In genomic region chr6:81669445-81669844, GRCh38 we compare ENCODE assay signal across 25 cellular contexts.
"Had no signal": no experiment of that assay in that cellular context is flagged by ENCODE, and none has a peak within 500 bp of the region (broad histone marks: within the 10 kb centered on the region; RNA-seq: fewer than 3 reads in every experiment).

No MANE protein-coding gene starts in this region.

- DNase-seq: naive B cell; naive thymus-derived CD8-positive, alpha-beta T cell; nephron progenitor cell; occipital lobe; pancreas; retina; right lobe of liver; sigmoid colon; small intestine; stimulated activated CD4-positive, alpha-beta T cell treated with anti-CD3 and anti-CD28 coated beads, Interleukin-15, amount 100 ng/mL, for 24 hours; stimulated activated CD4-positive, alpha-beta T cell treated with anti-CD3 and anti-CD28 coated beads, Interleukin-2, amount 100 ng/mL, for 24 hours; stimulated activated CD4-positive, alpha-beta T cell treated with anti-CD3 and anti-CD28 coated beads, Interleukin-2, amount 100 ng/mL, for 48 hours; stimulated activated CD4-positive, alpha-beta T cell treated with anti-CD3 and anti-CD28 coated beads, Interleukin-4, amount 100 ng/mL, for 24 hours; stimulated activated naive B cell treated with anti-CD40 and anti-IgM and Interleukin-4, amounts not matched to agents 10 μg/mL and 1 μg/mL and 100 μg/mL, for 72 hours; stimulated activated naive CD4-positive, alpha-beta T cell treated with Interleukin-2 at 50 U/mL for 16 hours; stomach; thyroid gland; upper lobe of left lung had no signal

- H3K4me3 ChIP-seq: pancreas, prostate gland, right atrium auricular region, right lobe of liver, sigmoid colon, stomach, thoracic aorta, thyroid gland, tibial nerve, upper lobe of left lung, vagina had no signal

- H3K9me3 ChIP-seq: pancreas, prostate gland, right atrium auricular region, right lobe of liver, sigmoid colon, stomach, thoracic aorta, thyroid gland, tibial nerve, upper lobe of left lung, vagina had no signal

- H3K27ac ChIP-seq: pancreas, prostate gland, right lobe of liver, sigmoid colon, stomach, thoracic aorta, thyroid gland, tibial nerve, upper lobe of left lung, vagina had no signal

- H3K27me3 ChIP-seq: pancreas, right atrium auricular region, right lobe of liver, sigmoid colon, stomach, thyroid gland, tibial nerve, upper lobe of left lung, vagina had no signal

- ATAC-seq: naive thymus-derived CD8-positive, alpha-beta T cell; natural killer cell treated with Interleukin-12 subunit alpha and Interleukin-12 subunit beta and Interleukin-15 and Interleukin-18, amount 100 ng/mL, for 72 hours; pancreas; right lobe of liver; stimulated activated effector memory CD8-positive, alpha-beta T cell treated with anti-CD3 and anti-CD28 coated beads, Interleukin-12 subunit alpha, Interleukin-12 subunit beta, amount 100 ng/mL, for 72 hours; stimulated activated naive B cell treated with anti-CD40 and anti-IgM and Interleukin-4, amounts not matched to agents 10 μg/mL and 1 μg/mL and 100 μg/mL, for 72 hours had no signal

- H3K36me3 ChIP-seq: pancreas, prostate gland, right atrium auricular region, right lobe of liver, sigmoid colon, stomach, thoracic aorta, thyroid gland, tibial nerve, upper lobe of left lung, vagina had no signal

- H3K4me1 ChIP-seq: pancreas, prostate gland, right lobe of liver, stomach, thyroid gland, tibial nerve, upper lobe of left lung, vagina had no signal
